Comparison of ENCODE assay signal across 23 cellular contexts in genomic region chr19:49687150-49687549, GRCh38. TPM values are rescaled to one million over a fixed set of nuclear protein-coding genes. Genes with fewer than 3 reads are reported as not detected.
DNase-seq lines count a peak whose midpoint lies in the region; ATAC-seq and TF ChIP-seq lines count a peak whose summit lies in the region.
"Had no signal": no experiment of that assay in that cellular context is flagged by ENCODE, and none has a peak within 500 bp of the region (broad histone marks: within the 10 kb centered on the region; RNA-seq: fewer than 3 reads in every experiment).

No MANE protein-coding gene starts in this region.

- H3K9me3 ChIP-seq in right cardiac atrium (ENCODE audit: control insufficient read depth, low read length) (no peaks in the 10 kb centered on the region), neuronal stem cell (replicated peaks in 1 of 2; ENCODE audit: control insufficient read depth in 2 of 2, insufficient read depth in 1 of 2, low read depth in 1 of 2, low read length in 2 of 2) (no peaks in the 10 kb centered on the region)
- H3K9me3 ChIP-seq: A549 had no signal

- H3K4me1 ChIP-seq in right cardiac atrium (ENCODE audit: control insufficient read depth, insufficient read depth, low read length) (no peaks in the 10 kb centered on the region), neuronal stem cell (ENCODE audit: control insufficient read depth in 2 of 2, insufficient read depth in 1 of 2, low read depth in 1 of 2, low read length in 2 of 2) (peaks cover 17 to 18% of the 10 kb centered on the region in 2 donors)

- WGBS in right cardiac atrium: 58% methylated on average over 12 of the region's 12 CpGs
- WGBS in neuronal stem cell (ENCODE audit: extremely low coverage in 2 of 2, insufficient read length in 2 of 2, insufficient replicate concordance in 1 of 2), 2 donors: no CpG with 5 or more reads among the region's 12 CpGs

- no peak overlapping the region for H3K27ac ChIP-seq in right cardiac atrium (ENCODE audit: low read length)
- H3K27ac ChIP-seq in dorsolateral prefrontal cortex: peak overlapping the region in 36 of 59 donors; percentile 1 to 95 (median 48)
- no peak overlapping the region for H3K27ac ChIP-seq in neuronal stem cell (replicated peaks; ENCODE audit: low read length)
- H3K27ac ChIP-seq: A549, epithelial cell of prostate, GM23248 had no signal

- H3K4me3 ChIP-seq in right cardiac atrium (ENCODE audit: low read length) (no peak overlapping the region), dorsolateral prefrontal cortex (peak overlapping the region in 1 of 59 donors; percentile 2), neuronal stem cell (ENCODE audit: low read length in 2 of 2) (no peak overlapping the region)
- H3K4me3 ChIP-seq: A549, GM23248 had no signal

- no peak overlapping the region for H2AK5ac ChIP-seq in neuronal stem cell (ENCODE audit: low read depth, low read length)

- H3K36me3 ChIP-seq in neuronal stem cell (replicated peaks in 1 of 2; ENCODE audit: control insufficient read depth in 2 of 2, insufficient read depth in 2 of 2, low read length in 2 of 2): peaks cover 41 to 81% of the 10 kb centered on the region in 2 donors

- peak overlapping the region; percentile 43 for H3K23ac ChIP-seq in neuronal stem cell (ENCODE audit: low read depth, low read length, poor library complexity)

- no peak overlapping the region for H3K14ac ChIP-seq in neuronal stem cell (ENCODE audit: low read length)

- intact Hi-C loops in right cardiac atrium (cut with DNase I) (loop anchor here in 2 of 4 donors (10.0 kb wide), 2 partner anchors 78 to 168 kb away; partner anchors contain the start of genes AP2A1 (in 1 of the 2), PTOV1 (in 1 of the 2) and TSKS (in 1 of the 2)), Right ventricle myocardium superior (cut with DNase I) (no loop called here), dorsolateral prefrontal cortex (cut with DNase I) (loop anchor here (5.0 kb wide), 3 partner anchors 115 to 175 kb away; partner anchors contain the start of gene FUZ (in 1 of the 2))

- H3K9ac ChIP-seq in neuronal stem cell (ENCODE audit: low read depth, low read length, poor library complexity): no peak overlapping the region
- H3K9ac ChIP-seq: GM23248 had no signal

- H2BK5ac ChIP-seq in neuronal stem cell (ENCODE audit: low read length): no peak overlapping the region

- peak in 2 of 3 donors; percentile 28 to 64 for DNase-seq in right cardiac atrium
- no peak for DNase-seq in Right ventricle myocardium superior
- no peak for DNase-seq in dorsolateral prefrontal cortex
- DNase-seq in neuronal stem cell (ENCODE audit: low spot score): no peak
- no peak for DNase-seq in activated effector memory CD4-positive, alpha-beta T cell treated with anti-CD3 and anti-CD28 coated beads, Interleukin-2, amount 50 U/mL, for 16 hours
- no peak for DNase-seq in activated CD4-positive, alpha-beta T cell treated with anti-CD3 and anti-CD28 coated beads for 1 hour
- DNase-seq: activated CD4-positive, alpha-beta T cell treated with anti-CD3 and anti-CD28 coated beads, Interleukin-2, amount 50 U/mL, for 48 hours; activated naive CD4-positive, alpha-beta T cell treated with anti-CD3 and anti-CD28 coated beads for 36 hours; effector CD4-positive, alpha-beta T cell; GM23248; KG1; left ventricle myocardium superior; NCI-H1105 treated with DMSO at 0.1 percent for 48 hours; NCI-H187 treated with DMSO at 0.1 percent for 48 hours; NCI-H2171 treated with DMSO at 0.1 percent for 48 hours; NCI-H510A treated with DMSO at 0.1 percent for 48 hours; nucleus accumbens had no signal

- no peak overlapping the region for H2BK12ac ChIP-seq in neuronal stem cell (ENCODE audit: low read length)

- H4K91ac ChIP-seq in neuronal stem cell (ENCODE audit: low read depth, low read length, poor library complexity): no peak overlapping the region

- no peak overlapping the region for H3K18ac ChIP-seq in neuronal stem cell (ENCODE audit: low read length)

- ATAC-seq in right cardiac atrium (no peak), Right ventricle myocardium superior (ENCODE audit: poor library complexity) (no peak), GM21619 (IDR thresholded peaks at IDR 0.05; ENCODE audit: unreplicated experiment) (no peak), HG03039 (IDR thresholded peaks at IDR 0.05; ENCODE audit: unreplicated experiment) (no peak)
- ATAC-seq: A549; left ventricle myocardium superior; stimulated activated memory B cell treated with anti-CD40 and anti-IgM and Interleukin-4, amounts not matched to agents 10 μg/mL and 1 μg/mL and 100 μg/mL, for 72 hours had no signal

- H2AFZ ChIP-seq in neuronal stem cell (ENCODE audit: low read length): no peak overlapping the region
- H2AFZ ChIP-seq: GM23248 had no signal

- TF ChIP-seq CTCF in dorsolateral prefrontal cortex (IDR thresholded peaks at IDR 0.05 in 54 of 56, conservative IDR thresholded peaks at IDR 0.05 in 2 of 56; ENCODE audit: low read depth in 1 of 56, partially characterized antibody in 56 of 56): no peak

- no peak overlapping the region for H3K4me2 ChIP-seq in neuronal stem cell (ENCODE audit: insufficient read depth, low read length, poor library complexity, severe bottlenecking)
- H3K4me2 ChIP-seq: A549 had no signal

- H2BK120ac ChIP-seq in neuronal stem cell (ENCODE audit: low read depth, low read length): no peak overlapping the region

- H3K27me3 ChIP-seq in right cardiac atrium (ENCODE audit: control insufficient read depth, insufficient read depth): no peaks in the 10 kb centered on the region
- no peaks in the 10 kb centered on the region for H3K27me3 ChIP-seq in dorsolateral prefrontal cortex
- H3K27me3 ChIP-seq in neuronal stem cell (ENCODE audit: control insufficient read depth in 3 of 3, insufficient read depth in 3 of 3, low read depth in 1 of 3, low read length in 3 of 3): no peaks in the 10 kb centered on the region

- H3K79me1 ChIP-seq in neuronal stem cell (ENCODE audit: low read depth, low read length): peaks cover 16% of the 10 kb centered on the region

- H3K4ac ChIP-seq in neuronal stem cell (ENCODE audit: low read length): no peak overlapping the region

- H2BK15ac ChIP-seq in neuronal stem cell (ENCODE audit: low read length): no peak overlapping the region

- no peak overlapping the region for H4K8ac ChIP-seq in neuronal stem cell (ENCODE audit: low read depth, low read length)

RNA-seq across cellular contexts. Expression of gene ADM5, which starts 2.2 kb away (rescaled TPM):
- total RNA-seq in right cardiac atrium (under 1 TPM; 0.28 to 0.82 (median 0.44) TPM), Right ventricle myocardium superior (0.67 TPM), dorsolateral prefrontal cortex (1 to 10 TPM in 93 of 120 experiments, under 1 TPM in 26, not detected in 1; 0.33 to 4.1 (median 1.5) TPM)
- 0.52 TPM for polyA plus RNA-seq in right cardiac atrium
- polyA plus RNA-seq in neuronal stem cell (2013, experiment 1 of 2): 1.7 TPM
- 2.0 TPM for polyA plus RNA-seq in neuronal stem cell (2013, experiment 2 of 2)
- total RNA-seq: GM23248 had no signal

RNA-seq across cellular contexts. Expression of gene CPT1C, which starts 3.8 kb away (rescaled TPM):
- 1 to 10 TPM; 4.8 to 8.5 (median 5.7) TPM for total RNA-seq in right cardiac atrium
- polyA plus RNA-seq in right cardiac atrium: 4.5 TPM
- 2.2 TPM for total RNA-seq in Right ventricle myocardium superior
- 100 to 1,000 TPM in 78 of 120 experiments, 10 to 100 TPM in 42; 55.9 to 163 (median 105) TPM for total RNA-seq in dorsolateral prefrontal cortex
- polyA plus RNA-seq in neuronal stem cell (2013, experiment 1 of 2): 105 TPM
- polyA plus RNA-seq in neuronal stem cell (2013, experiment 2 of 2): 103 TPM
- total RNA-seq: MCF 10A had no signal

RNA-seq across cellular contexts. Expression of gene PRMT1, which starts 10.1 kb away (rescaled TPM):
- total RNA-seq in right cardiac atrium: 100 to 1,000 TPM; 117 to 131 (median 125) TPM
- 154 TPM for polyA plus RNA-seq in right cardiac atrium
- total RNA-seq in Right ventricle myocardium superior: 110 TPM
- total RNA-seq in dorsolateral prefrontal cortex: 100 to 1,000 TPM in 54 of 120 experiments, 10 to 100 TPM in 66; 75.9 to 139 (median 99.2) TPM
- polyA plus RNA-seq in neuronal stem cell (2013, experiment 1 of 2): 433 TPM
- polyA plus RNA-seq in neuronal stem cell (2013, experiment 2 of 2): 420 TPM

RNA-seq across cellular contexts. Expression of gene BCL2L12, which starts 21.4 kb away (rescaled TPM):
- total RNA-seq in right cardiac atrium: 10 to 100 TPM in 3 of 4 donors, 1 to 10 TPM in 1; 8.6 to 14.0 (median 12.4) TPM
- 15.1 TPM for polyA plus RNA-seq in right cardiac atrium
- 10.8 TPM for total RNA-seq in Right ventricle myocardium superior
- total RNA-seq in dorsolateral prefrontal cortex: 1 to 10 TPM in 119 of 120 experiments, under 1 TPM in 1; 0.87 to 9.6 (median 3.6) TPM
- 124 TPM for polyA plus RNA-seq in neuronal stem cell (2013, experiment 1 of 2)
- 114 TPM for polyA plus RNA-seq in neuronal stem cell (2013, experiment 2 of 2)

RNA-seq across cellular contexts. Expression of gene IRF3, which starts 21.5 kb away (rescaled TPM):
- total RNA-seq in right cardiac atrium (10 to 100 TPM; 34.1 to 58.0 (median 40.7) TPM), Right ventricle myocardium superior (29.9 TPM), dorsolateral prefrontal cortex (100 to 1,000 TPM in 1 of 120 experiments, 10 to 100 TPM in 119; 44.4 to 102 (median 65.0) TPM)
- polyA plus RNA-seq in right cardiac atrium: 39.6 TPM
- polyA plus RNA-seq in neuronal stem cell (2013, experiment 1 of 2): 68.3 TPM
- polyA plus RNA-seq in neuronal stem cell (2013, experiment 2 of 2): 66.0 TPM

Comparison
In these comparisons a context has a peak if more than half of its experiments do, and no peak if none do; other contexts are left out.
1. DNase-seq: peak in right cardiac atrium (2 of 3); none in Right ventricle myocardium superior (single experiment), dorsolateral prefrontal cortex (0 of 10), neuronal stem cell (single experiment), activated effector memory CD4-positive, alpha-beta T cell treated with anti-CD3 and anti-CD28 coated beads, Interleukin-2, amount 50 U/mL, for 16 hours (single experiment) and activated CD4-positive, alpha-beta T cell treated with anti-CD3 and anti-CD28 coated beads for 1 hour (single experiment).
2. H3K27ac ChIP-seq: peak in dorsolateral prefrontal cortex (36 of 59); none in right cardiac atrium (single experiment) and neuronal stem cell (single experiment).
3. RNA of gene CPT1C, which starts 3.8 kb away (total RNA-seq): 55.9 to 163 TPM in dorsolateral prefrontal cortex; 4.8 to 8.5 TPM in right cardiac atrium and 2.2 TPM in Right ventricle myocardium superior (single experiment); every median in the first group is over 4 times any median in the second.